Comparison of ENCODE assay signal across 2 cellular contexts in genomic region chr11:92552942-92553341, GRCh38.
TF ChIP-seq lines count a peak whose summit lies in the region.

No MANE protein-coding gene starts in this region.

TF ChIP-seq in GM12878, 131 proteins besides CTCF, POLR2A, EP300 and RAD21 (continued from another document):
- TF ChIP-seq PRDM15 (CRISPR knock-in tag; IDR thresholded peaks at IDR 0.05) (no peak), WRNIP1 (IDR thresholded peaks at IDR 0.05; ENCODE audit: borderline replicate concordance, low read depth, low read length) (no peak), USF2 (IDR thresholded peaks at IDR 0.05; ENCODE audit: borderline replicate concordance, low read depth, low read length) (no peak), SRF (IDR thresholded peaks at IDR 0.05; ENCODE audit: low read depth in 2 of 2, low read length in 2 of 2) (no peak), NBN (IDR thresholded peaks at IDR 0.05) (no peak), TCF3 (IDR thresholded peaks at IDR 0.05; ENCODE audit: borderline replicate concordance, insufficient read depth, low read depth, low read length) (no peak)

TF ChIP-seq in WTC11, 78 proteins besides CTCF, POLR2A, EP300 and RAD21 (continued from another document):
- TF ChIP-seq ERG (CRISPR knock-in tag; IDR thresholded peaks at IDR 0.05) (no peak), AR (CRISPR knock-in tag; IDR thresholded peaks at IDR 0.05) (no peak), SOX15 (CRISPR knock-in tag; IDR thresholded peaks at IDR 0.05) (no peak), FOXJ3 (CRISPR knock-in tag; IDR thresholded peaks at IDR 0.05; ENCODE audit: borderline replicate concordance) (no peak), RORB (CRISPR knock-in tag; IDR thresholded peaks at IDR 0.05) (no peak), ZNF512 (CRISPR knock-in tag; IDR thresholded peaks at IDR 0.05; ENCODE audit: borderline replicate concordance) (no peak), MAX (CRISPR knock-in tag; IDR thresholded peaks at IDR 0.05) (no peak), AFF4 (CRISPR knock-in tag; IDR thresholded peaks at IDR 0.05; ENCODE audit: borderline replicate concordance) (no peak), FOXP4 (CRISPR knock-in tag; IDR thresholded peaks at IDR 0.05) (no peak), GRHL2 (CRISPR knock-in tag; IDR thresholded peaks at IDR 0.05; ENCODE audit: insufficient replicate concordance, severe bottlenecking) (no peak), NR1H2 (CRISPR knock-in tag; IDR thresholded peaks at IDR 0.05) (no peak)
